ENCODE assay signal across 8 cellular contexts in the genomic region with DNA sequence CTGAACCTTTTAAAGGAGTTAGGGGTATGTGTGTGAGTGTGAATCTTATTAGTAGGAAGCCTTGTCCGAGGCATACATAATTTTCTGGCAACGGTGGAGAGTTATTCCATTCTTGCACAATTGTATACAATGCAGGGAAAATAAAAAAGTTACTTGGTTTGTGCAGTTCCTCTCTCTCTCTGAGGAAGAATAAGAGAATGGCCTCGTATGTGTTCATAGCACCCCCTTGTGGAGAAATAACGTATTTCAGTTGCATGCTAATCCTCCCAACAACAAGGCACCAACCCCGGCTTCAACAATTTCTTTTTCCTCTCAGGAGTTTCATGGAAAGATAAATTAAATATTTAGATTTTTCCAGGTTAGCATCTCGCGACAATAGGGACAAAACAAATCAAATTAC. TPM values are rescaled to one million over a fixed set of nuclear protein-coding genes. Genes with fewer than 3 reads are reported as not detected.
DNase-seq lines count a peak whose midpoint lies in the region; ATAC-seq and TF ChIP-seq lines count a peak whose summit lies in the region.

No MANE protein-coding gene starts in this region.

- no peak overlapping the region for H2AFZ ChIP-seq in IMR-90 (replicated peaks; ENCODE audit: low read length, poor library complexity)
- H2AFZ ChIP-seq in smooth muscle cell (ENCODE audit: low read depth) = no peak overlapping the region

- no peak overlapping the region for H3K23ac ChIP-seq in IMR-90 (ENCODE audit: low read depth, low read length)

- H2AK5ac ChIP-seq in IMR-90 (ENCODE audit: low read depth, low read length) = no peak overlapping the region

- no peak overlapping the region for H2BK120ac ChIP-seq in IMR-90 (ENCODE audit: low read depth, low read length)

- DNase-seq in NCI-H2081 (lab: John Stamatoyannopoulos, UW) = peak; percentile 0 to 13
- DNase-seq in NCI-H2081 treated with DMSO at 0.1 percent for 48 hours (lab: John Stamatoyannopoulos, UW) = no peak
- DNase-seq in IMR-90 = peak; percentile 60
- DNase-seq in hepatic stellate cell (ENCODE audit: low spot score) = peak; percentile 1
- DNase-seq in smooth muscle cell (lab: John Stamatoyannopoulos, UW; ENCODE audit: unreplicated experiment) = no peak

- H3K36me3 ChIP-seq in IMR-90 (ENCODE audit: control insufficient read depth, insufficient read depth, low read length) (no peaks in the 10 kb centered on the region), smooth muscle cell (ENCODE audit: low read depth) (no peaks in the 10 kb centered on the region)

- peak; percentile 72 for TF ChIP-seq CTCF in IMR-90 (conservative IDR thresholded peaks at IDR 0.05; ENCODE audit: low read depth, low read length)
- TF ChIP-seq CTCF in VCaP (conservative IDR thresholded peaks at IDR 0.05) = peak; percentile 78
- peak; percentile 59 for TF ChIP-seq CTCF in smooth muscle cell (IDR thresholded peaks at IDR 0.05; ENCODE audit: borderline replicate concordance, insufficient read depth, poor library complexity, severe bottlenecking)

- H4K91ac ChIP-seq in IMR-90 (ENCODE audit: insufficient read depth, low read depth, low read length) = no peak overlapping the region

- H3K9me1 ChIP-seq in IMR-90 (ENCODE audit: insufficient read depth, low read length) = no peaks in the 10 kb centered on the region

- H3K4me3 ChIP-seq in IMR-90 (ENCODE audit: insufficient read depth, low read depth, low read length) = no peak overlapping the region
- no peak overlapping the region for H3K4me3 ChIP-seq in smooth muscle cell

- no peak overlapping the region for H3K56ac ChIP-seq in IMR-90 (ENCODE audit: extremely low read depth, insufficient read depth, low read length)

- no peaks in the 10 kb centered on the region for H4K20me1 ChIP-seq in IMR-90 (ENCODE audit: insufficient read depth, low read length)
- H4K20me1 ChIP-seq in smooth muscle cell (ENCODE audit: low read depth) = no peaks in the 10 kb centered on the region

- CTCF ChIA-PET in IMR-90 (lab: Yijun Ruan, JAX) = no interaction called here

- H4K5ac ChIP-seq in IMR-90 (ENCODE audit: low read depth, low read length) = no peak overlapping the region

- H3F3A ChIP-seq in smooth muscle cell (ENCODE audit: low read depth) = no peaks in the 10 kb centered on the region

- no peak overlapping the region for H3K18ac ChIP-seq in IMR-90 (ENCODE audit: low read depth, low read length)

- in situ Hi-C loops in IMR-90 (cut with MboI; ENCODE audit: low sequenced_read_pairs) = loop anchor here (10.0 kb wide), 1 partner anchor 550 kb away; no protein-coding TSS in a partner anchor

- H3K27ac ChIP-seq in IMR-90 (ENCODE audit: insufficient read depth, low read length) (no peak overlapping the region), VCaP (no peak overlapping the region), smooth muscle cell (ENCODE audit: low read depth) (no peak overlapping the region)

- H3K9ac ChIP-seq in IMR-90 (ENCODE audit: low read depth, low read length) = no peak overlapping the region
- H3K9ac ChIP-seq in smooth muscle cell (ENCODE audit: low read depth) = no peak overlapping the region

- no peaks in the 10 kb centered on the region for H3K79me1 ChIP-seq in IMR-90 (ENCODE audit: low read depth in 1 of 2, low read length in 2 of 2)

- H2BK20ac ChIP-seq in IMR-90 (ENCODE audit: low read depth, low read length) = no peak overlapping the region

- H2AK9ac ChIP-seq in IMR-90 (replicated peaks; ENCODE audit: low read depth, low read length, poor library complexity) = no peak overlapping the region

- dilution Hi-C loops in IMR-90 (cut with HindIII; ENCODE audit: low sequenced_read_pairs, unreplicated experiment) = no loop called here

- H3K4ac ChIP-seq in IMR-90 (ENCODE audit: low read depth, low read length) = no peak overlapping the region

- no peaks in the 10 kb centered on the region for H3K27me3 ChIP-seq in IMR-90 (ENCODE audit: control insufficient read depth, insufficient read depth, low read length)
- H3K27me3 ChIP-seq in smooth muscle cell (ENCODE audit: low read depth) = no peaks in the 10 kb centered on the region

- no peak overlapping the region for H3K14ac ChIP-seq in IMR-90 (replicated peaks; ENCODE audit: low read depth, low read length)

- intact Hi-C loops in IMR-90 (cut with micrococcal nuclease) = loop anchor here (1.0 to 5.0 kb wide), 3 partner anchors 553 to 1793 kb away; no protein-coding TSS in a partner anchor

- H3K9me3 ChIP-seq in IMR-90 (ENCODE audit: control insufficient read depth, insufficient read depth, low read length) = no peaks in the 10 kb centered on the region
- no peaks in the 10 kb centered on the region for H3K9me3 ChIP-seq in smooth muscle cell (replicated peaks; ENCODE audit: low read depth)

- ATAC-seq in GM19351 (IDR thresholded peaks at IDR 0.05; ENCODE audit: unreplicated experiment) (peak; percentile 84), IMR-90 (ENCODE audit: low read depth) (peak; percentile 92), HG03280 (IDR thresholded peaks at IDR 0.05; ENCODE audit: unreplicated experiment) (no peak)

- no peak overlapping the region for H3K4me2 ChIP-seq in IMR-90 (ENCODE audit: low read depth, low read length)
- H3K4me2 ChIP-seq in smooth muscle cell = no peak overlapping the region

- H2BK15ac ChIP-seq in IMR-90 (ENCODE audit: low read depth, low read length) = no peak overlapping the region

- WGBS in IMR-90 (ENCODE audit: extremely low coverage in 2 of 2, insufficient read length in 1 of 2), 2 experiments = no CpG with 5 or more reads among the region's 7 CpGs
- WGBS in smooth muscle cell (ENCODE audit: low lambda C conversion rate) = 16% methylated on average over 7 of the region's 7 CpGs

- no peaks in the 10 kb centered on the region for H3K4me1 ChIP-seq in IMR-90 (ENCODE audit: control insufficient read depth, insufficient read depth, low read length)
- H3K4me1 ChIP-seq in smooth muscle cell (ENCODE audit: low read depth) = no peaks in the 10 kb centered on the region

- H3K79me2 ChIP-seq in smooth muscle cell (ENCODE audit: low read depth) = no peaks in the 10 kb centered on the region

- no peak for TF ChIP-seq POLR2A in IMR-90 (IDR thresholded peaks at IDR 0.05; ENCODE audit: low read depth, low read length)

- H4K8ac ChIP-seq in IMR-90 (ENCODE audit: low read depth in 2 of 2, low read length in 2 of 2) = no peak overlapping the region

- BruUV-seq in IMR-90 (replicated peaks; lab: Mats Ljungman, UMichigan) = no TSS peak

- peak; percentile 63 for TF ChIP-seq RAD21 in IMR-90 (IDR thresholded peaks at IDR 0.05; ENCODE audit: low read length)

- POLR2A ChIA-PET in IMR-90 (lab: Charles Lee; ENCODE audit: unreplicated experiment) = no interaction called here

- H2BK5ac ChIP-seq in IMR-90 (ENCODE audit: low read depth, low read length, poor library complexity, severe bottlenecking) = no peak overlapping the region

TF ChIP-seq in IMR-90, 13 proteins besides CTCF, POLR2A, EP300 and RAD21:
- TF ChIP-seq CEBPB (IDR thresholded peaks at IDR 0.05; ENCODE audit: low read depth, low read length) (peak; percentile 61), SMC3 (IDR thresholded peaks at IDR 0.05; ENCODE audit: low read depth, low read length) (peak; percentile 42), RFX5 (IDR thresholded peaks at IDR 0.05; ENCODE audit: low read depth, low read length) (no peak)

RNA-seq across cellular contexts. Expression of a gene that starts 33.7 kb away (rescaled TPM):
- total RNA-seq in IMR-90 (2012; rRNA removed) (under 0.01 and 0.18 TPM in 2 replicates), smooth muscle cell (0.54 and 0.81 TPM in 2 replicates)
- polyA plus RNA-seq in IMR-90 (2012; rRNA removed) (not detected in 2 replicates), smooth muscle cell (0.58 TPM in 1 of 2 replicates, not detected in the other)
- polyA plus RNA-seq in IMR-90 (2012; cell fraction: cytosol; rRNA removed) = not detected in 2 replicates
- polyA plus RNA-seq in IMR-90 (2012; cell fraction: nucleus; rRNA removed; ENCODE audit: low replicate concordance) = not detected in 2 replicates

Comparison
In these comparisons a context has a peak if more than half of its experiments do, and no peak if none do; other contexts are left out.
1. DNase-seq: peak in NCI-H2081 (2 of 2), IMR-90 (single experiment) and hepatic stellate cell (single experiment); none in NCI-H2081 treated with DMSO at 0.1 percent for 48 hours (single experiment) and smooth muscle cell (single experiment).
2. Peak in every context shown above with its lines, with median percentiles within 50 percentile points of each other: CTCF ChIP-seq.